Comparison of ENCODE assay signal across 25 cellular contexts in genomic region chr6:90039911-90040310, GRCh38.
DNase-seq lines count a peak whose midpoint lies in the region; ATAC-seq, FAIRE-seq and TF ChIP-seq lines count a peak whose summit lies in the region.
"Had no signal": no experiment of that assay in that cellular context is flagged by ENCODE, and none has a peak within 500 bp of the region (broad histone marks: within the 10 kb centered on the region; RNA-seq: fewer than 3 reads in every experiment).

No MANE protein-coding gene starts in this region.

- no peaks in the 10 kb centered on the region for H3K36me3 ChIP-seq in SK-N-MC (ENCODE audit: insufficient read depth, low read length)
- H3K36me3 ChIP-seq: breast epithelium, gastrocnemius medialis, right lobe of liver, thoracic aorta, vagina had no signal

- no peak overlapping the region for H3K9ac ChIP-seq in SK-N-MC (ENCODE audit: insufficient read length)
- H3K9ac ChIP-seq: KMS-11 had no signal

- H3K27ac ChIP-seq in SK-N-MC, result peak overlapping the region; percentile 28; the same call in 1 of the 2 replicates
- H3K27ac ChIP-seq: breast epithelium, coronary artery, gastrocnemius medialis, KMS-11, right lobe of liver, thoracic aorta, vagina had no signal

- peak; percentile 77 for DNase-seq in AG10803 (ENCODE audit: low read depth)
- DNase-seq in ELR (ENCODE audit: low read depth), result peak; percentile 36
- no peak for DNase-seq in SK-N-MC (ENCODE audit: low read depth, low spot score)
- DNase-seq in frontal cortex (ENCODE audit: low spot score in 2 of 2), result no peak
- DNase-seq in H4 (ENCODE audit: low spot score), result no peak
- no peak for DNase-seq in Right ventricle myocardium inferior (ENCODE audit: missing footprints)
- DNase-seq in cerebellar nuclear complex (lab: John Stamatoyannopoulos, UW), result no peak
- DNase-seq: activated CD4-positive, alpha-beta T cell treated with anti-CD3 and anti-CD28 coated beads for 1 hour; activated CD8-positive, alpha-beta T cell treated with anti-CD3 and anti-CD28 coated beads, Interleukin-2, amount 10 ng/mL, durations not matched to agents 7 days and 5 days; effector memory CD8-positive, alpha-beta T cell; gastrocnemius medialis; hippocampal formation; NCI-H1417 treated with DMSO at 0.1 percent for 48 hours; NCI-H2081 treated with DMSO at 0.1 percent for 48 hours; NCI-H345; right lobe of liver; stimulated activated CD4-positive, alpha-beta T cell treated with anti-CD3 and anti-CD28 coated beads, Interleukin-15, amount 100 ng/mL, for 24 hours; stimulated activated naive B cell treated with anti-CD40 and anti-IgM and Interleukin-4, amounts not matched to agents 10 μg/mL and 1 μg/mL and 100 μg/mL, for 72 hours; T-helper 17 cell had no signal

- TF ChIP-seq CTCF in AG10803 (conservative IDR thresholded peaks at IDR 0.05; ENCODE audit: low read length), result no peak

- no peak for ATAC-seq in Right ventricle myocardium inferior
- no peak for ATAC-seq in HG03139 (IDR thresholded peaks at IDR 0.05; ENCODE audit: unreplicated experiment)
- ATAC-seq: activated CD8-positive, alpha-beta T cell treated with anti-CD3 and anti-CD28 coated beads, Interleukin-2, amount 10 ng/mL, durations not matched to agents 7 days and 5 days; effector memory CD8-positive, alpha-beta T cell; gastrocnemius medialis; stimulated activated naive B cell treated with anti-CD40 and anti-IgM and Interleukin-4, amounts not matched to agents 10 μg/mL and 1 μg/mL and 100 μg/mL, for 72 hours; T-helper 17 cell had no signal

- H3K4me3 ChIP-seq in AG10803 (ENCODE audit: low read length), result no peak overlapping the region
- no peak overlapping the region for H3K4me3 ChIP-seq in SK-N-MC
- H3K4me3 ChIP-seq: breast epithelium, coronary artery, gastrocnemius medialis, right lobe of liver, thoracic aorta, vagina had no signal

- FAIRE-seq in frontal cortex (lab: Jason Lieb, UNC), result peak; percentile 3

- intact Hi-C loops in Right ventricle myocardium inferior (cut with DNase I), result no loop called here

- H3K9me3 ChIP-seq in SK-N-MC (ENCODE audit: low read depth, low read length), result no peaks in the 10 kb centered on the region
- H3K9me3 ChIP-seq: breast epithelium, gastrocnemius medialis, right lobe of liver, thoracic aorta, vagina had no signal

Comparison
In these comparisons a context has a peak if more than half of its experiments do, and no peak if none do; other contexts are left out.
1. DNase-seq: peak in AG10803 (single experiment) and ELR (single experiment); none in SK-N-MC (single experiment), frontal cortex (0 of 2), H4 (single experiment), Right ventricle myocardium inferior (single experiment) and cerebellar nuclear complex (0 of 2).